ENCODE assay signal across 2 cellular contexts in genomic region chr1:230394741-230395140, GRCh38.
TF ChIP-seq lines count a peak whose summit lies in the region.

No MANE protein-coding gene starts in this region.

TF ChIP-seq in HepG2, 621 proteins besides CTCF, POLR2A, EP300 and RAD21:
- no peak for TF ChIP-seq MTERF4 (CRISPR knock-in tag; IDR thresholded peaks at IDR 0.05)
- TF ChIP-seq ZNF263 (CRISPR knock-in tag; IDR thresholded peaks at IDR 0.05), result 0 out of 2 replicates have a peak, but pooled peaks have one; percentile 28
- no peak for TF ChIP-seq KLF6 (CRISPR knock-in tag; IDR thresholded peaks at IDR 0.05)

TF ChIP-seq in H1, 55 proteins besides CTCF, POLR2A, EP300 and RAD21:
- TF ChIP-seq ATF3 (IDR thresholded peaks at IDR 0.05; ENCODE audit: insufficient read depth, low read depth, low read length), result no peak
- TF ChIP-seq ZNF274 (IDR thresholded peaks at IDR 0.05; ENCODE audit: borderline replicate concordance, extremely low read depth, low read length), result no peak
- no peak for TF ChIP-seq RBBP5 (IDR thresholded peaks at IDR 0.05; ENCODE audit: borderline replicate concordance, low read depth, low read length)
- no peak for TF ChIP-seq ATF2 (IDR thresholded peaks at IDR 0.05; ENCODE audit: low read length)
- TF ChIP-seq KDM4A (IDR thresholded peaks at IDR 0.05; ENCODE audit: low read depth, low read length, severe bottlenecking), result no peak
- TF ChIP-seq KDM1A (IDR thresholded peaks at IDR 0.05; ENCODE audit: borderline replicate concordance, low read length), result no peak
